8 cellular contexts compared by ENCODE assay signal in genomic region chr1:94417702-94417961, GRCh38. TPM values are rescaled to one million over a fixed set of nuclear protein-coding genes. Genes with fewer than 3 reads are reported as not detected.
DNase-seq lines count a peak whose midpoint lies in the region; FAIRE-seq and TF ChIP-seq lines count a peak whose summit lies in the region.

No MANE protein-coding gene starts in this region.

- H2AK5ac ChIP-seq in mesendoderm (ENCODE audit: low read length), result no peak overlapping the region

- H3K36me3 ChIP-seq in cardiac muscle cell (no peaks in the 10 kb centered on the region), mesendoderm (ENCODE audit: control insufficient read depth, insufficient read depth, low read length) (no peaks in the 10 kb centered on the region), urinary bladder (ENCODE audit: insufficient read depth) (no peaks in the 10 kb centered on the region)

- H3K4ac ChIP-seq in mesendoderm (ENCODE audit: low read depth, low read length), result peak overlapping the region; percentile 18

- H3K27ac ChIP-seq in cardiac muscle cell (peak overlapping the region; percentile 79), cingulate gyrus (ENCODE audit: low read depth, low read length) (peak overlapping the region; percentile 96), mesendoderm (ENCODE audit: low read depth, low read length) (no peak overlapping the region), urinary bladder (ENCODE audit: low read depth) (peak overlapping the region; percentile 63)

- H3K23ac ChIP-seq in mesendoderm (ENCODE audit: low read length), result no peak overlapping the region

- no peaks in the 10 kb centered on the region for H3K9me3 ChIP-seq in cardiac muscle cell (ENCODE audit: low read depth)

- DNase-seq in cardiac muscle cell (ENCODE audit: low read depth in 1 of 2, low spot score in 1 of 2) (no peak), cardiac septum (ENCODE audit: low spot score) (no peak), mesendoderm (peak; percentile 5), GM12892 (ENCODE audit: insufficient read length) (no peak), NCI-H1048 (lab: John Stamatoyannopoulos, UW) (no peak)
- DNase-seq in stimulated activated CD4-positive, alpha-beta T cell treated with anti-CD3 and anti-CD28 coated beads, Interleukin-12 subunit alpha, Interleukin-12 subunit beta, amount 100 ng/mL, for 4 hours, result no peak

- no CpG with 5 or more reads among the region's 9 CpGs for WGBS in mesendoderm (ENCODE audit: extremely low coverage, insufficient coverage, low lambda C conversion rate)
- WGBS in urinary bladder, result 3% methylated on average over 9 of the region's 9 CpGs

- peaks cover 5% of the 10 kb centered on the region for H3K79me1 ChIP-seq in mesendoderm (ENCODE audit: low read length)

- FAIRE-seq in GM12892 (lab: Jason Lieb, UNC), result no peak

- peak overlapping the region; percentile 90 for H3K4me3 ChIP-seq in cardiac muscle cell
- peak overlapping the region; percentile 53 for H3K4me3 ChIP-seq in mesendoderm (ENCODE audit: low read length)
- peak overlapping the region; percentile 87 for H3K4me3 ChIP-seq in urinary bladder (ENCODE audit: low read depth, low read length)

- H3K56ac ChIP-seq in mesendoderm (ENCODE audit: low read length), result peak overlapping the region; percentile 97

- intact Hi-C loops in cardiac septum (cut with DNase I), result loop anchor here (5.0 kb wide), 1 partner anchor 180 kb away; the partner anchor contains the start of gene ARHGAP29

- no peak for TF ChIP-seq POLR2A in GM12892 (IDR thresholded peaks at IDR 0.05; ENCODE audit: low read depth, low read length)

- H3K4me2 ChIP-seq in mesendoderm (ENCODE audit: low read length), result peak overlapping the region; percentile 52

- peak overlapping the region; percentile 65 for H3K18ac ChIP-seq in mesendoderm (ENCODE audit: low read length)

- no peaks in the 10 kb centered on the region for H3K27me3 ChIP-seq in cardiac muscle cell
- no peaks in the 10 kb centered on the region for H3K27me3 ChIP-seq in mesendoderm (ENCODE audit: insufficient read depth, low read length, poor library complexity)

- no peak overlapping the region for H4K8ac ChIP-seq in mesendoderm (ENCODE audit: low read depth, low read length)

- no peak for TF ChIP-seq CTCF in cardiac muscle cell (IDR thresholded peaks at IDR 0.05; ENCODE audit: low read depth, low read length)

- peaks cover 10% of the 10 kb centered on the region for H3K79me2 ChIP-seq in mesendoderm (ENCODE audit: control insufficient read depth, insufficient read depth, low read length)

- no peak overlapping the region for H2BK15ac ChIP-seq in mesendoderm (replicated peaks; ENCODE audit: low read depth)

- H3K4me1 ChIP-seq in cardiac muscle cell (ENCODE audit: low read depth), result peaks cover 16% of the 10 kb centered on the region
- no peaks in the 10 kb centered on the region for H3K4me1 ChIP-seq in mesendoderm (ENCODE audit: control insufficient read depth, low read depth, low read length)
- peaks cover 2% of the 10 kb centered on the region for H3K4me1 ChIP-seq in urinary bladder (ENCODE audit: insufficient read depth)

- no peak overlapping the region for H2BK120ac ChIP-seq in mesendoderm (ENCODE audit: low read depth, low read length)

- no peak overlapping the region for H4K5ac ChIP-seq in mesendoderm (ENCODE audit: low read length)

- H2BK5ac ChIP-seq in mesendoderm (ENCODE audit: low read length), result no peak overlapping the region

- peak overlapping the region; percentile 81 for H3K9ac ChIP-seq in mesendoderm (ENCODE audit: low read length)

RNA-seq across cellular contexts. Expression of gene ABCD3, which starts 0.6 kb away (rescaled TPM):
- 20.7 and 24.1 TPM in 2 replicates for total RNA-seq in cardiac muscle cell
- polyA plus RNA-seq in cardiac muscle cell, result 30.6 and 30.8 TPM in 2 replicates
- 49.4 TPM for total RNA-seq in cardiac septum
- 24.6 TPM for polyA plus RNA-seq in mesendoderm (2013, experiment 1 of 2)
- polyA plus RNA-seq in mesendoderm (2013, experiment 2 of 2), result 23.6 TPM
- total RNA-seq in urinary bladder, result 81.9 TPM
- 24.7 TPM for polyA plus RNA-seq in urinary bladder
- polyA plus RNA-seq in GM12892 (2012; ENCODE audit: missing spikeins), result 21.9 TPM
